8 cellular contexts compared by ENCODE assay signal in the genomic region with DNA sequence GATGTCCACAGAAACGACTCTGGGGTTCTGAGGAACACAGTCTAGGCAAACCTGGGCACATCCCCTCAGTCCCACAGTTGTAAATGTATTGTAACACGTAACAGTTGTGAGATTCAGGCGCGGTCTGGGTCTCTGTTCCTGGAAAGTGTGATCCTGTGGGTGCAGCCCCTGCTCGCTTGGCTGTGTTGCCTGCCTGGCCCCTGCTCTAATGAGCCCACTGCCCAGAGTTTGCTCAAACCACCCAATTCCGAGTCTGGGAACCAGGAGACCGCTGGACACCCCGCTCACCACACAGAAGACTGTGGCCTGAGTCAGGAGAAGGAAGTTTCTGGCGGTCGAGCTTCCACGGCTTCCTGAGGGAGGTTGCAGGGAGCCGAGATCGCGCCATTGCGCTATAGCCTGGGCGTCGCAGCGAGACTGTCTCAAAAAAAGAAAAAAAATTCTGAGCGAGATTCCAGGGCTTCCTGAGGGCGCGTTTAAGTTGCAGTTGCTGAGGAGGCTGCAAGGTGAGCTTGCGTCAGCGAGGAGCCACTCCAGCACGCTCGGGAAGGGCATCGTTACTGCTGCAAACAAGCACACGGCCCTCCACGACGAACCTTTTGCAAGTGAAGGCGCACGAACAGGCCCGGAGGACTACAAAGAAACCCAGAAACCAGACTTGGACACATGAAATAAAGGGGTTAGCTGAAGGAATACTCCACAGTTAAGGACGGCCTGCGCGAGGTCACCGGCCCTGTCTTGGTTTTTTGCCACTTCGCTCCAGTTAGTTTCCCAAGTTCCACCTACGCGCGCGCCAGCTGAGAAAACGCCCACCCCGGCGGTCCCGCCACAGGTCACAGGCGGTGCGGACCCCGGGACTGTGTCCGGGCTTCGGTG. TPM values are rescaled to one million over a fixed set of nuclear protein-coding genes. Genes with fewer than 3 reads are reported as not detected.
DNase-seq lines count a peak whose midpoint lies in the region; ATAC-seq lines count a peak whose summit lies in the region.

No MANE protein-coding gene starts in this region.

- no peaks in the 10 kb centered on the region for H3K27me3 Mint-ChIP-seq in activated naive CD8-positive, alpha-beta T cell treated with anti-CD3 and anti-CD28 coated beads for 36 hours

- peaks cover 3% of the 10 kb centered on the region; the same call in 1 of the 2 replicates for H3K36me3 ChIP-seq in Karpas-422 (ENCODE audit: insufficient read depth, low read length)

- H3K9me2 ChIP-seq in Karpas-422 (replicated peaks; ENCODE audit: insufficient read depth, low read length) = no peaks in the 10 kb centered on the region

- H3K9me3 Mint-ChIP-seq in activated naive CD8-positive, alpha-beta T cell treated with anti-CD3 and anti-CD28 coated beads for 36 hours = no peaks in the 10 kb centered on the region

- peaks cover 36% of the 10 kb centered on the region for H3K4me1 ChIP-seq in Karpas-422 (ENCODE audit: low read length)

- H3K27me3 ChIP-seq in Karpas-422 (ENCODE audit: low read length) = no peaks in the 10 kb centered on the region

- H3K4me3 ChIP-seq in Karpas-422 (ENCODE audit: low read length) = peak overlapping the region; percentile 91

- H4K20me1 ChIP-seq in Karpas-422 (ENCODE audit: insufficient read depth, low read depth, low read length) = no peaks in the 10 kb centered on the region; the same call in 1 of the 2 replicates

- peak overlapping the region; percentile 96 for H3K4me2 ChIP-seq in Karpas-422 (ENCODE audit: low read depth, low read length, poor library complexity, severe bottlenecking)

- H3K4me1 Mint-ChIP-seq in activated naive CD8-positive, alpha-beta T cell treated with anti-CD3 and anti-CD28 coated beads for 36 hours = peaks cover 28% of the 10 kb centered on the region

- H3K4me3 Mint-ChIP-seq in activated naive CD8-positive, alpha-beta T cell treated with anti-CD3 and anti-CD28 coated beads for 36 hours = peak overlapping the region; percentile 92

- H3K27ac ChIP-seq in Karpas-422 (ENCODE audit: low read length) = peak overlapping the region; percentile 88

- in situ Hi-C loops in Caki2 (cut with HindIII; ENCODE audit: low pct_unique_long_range_greater_than_20kb, low sequenced_read_pairs) = no loop called here

- H3K27ac Mint-ChIP-seq in activated naive CD8-positive, alpha-beta T cell treated with anti-CD3 and anti-CD28 coated beads for 36 hours = peak overlapping the region; percentile 93

- no peaks in the 10 kb centered on the region for H3K9me3 ChIP-seq in Karpas-422 (ENCODE audit: low read length)

- ATAC-seq in stimulated activated naive CD8-positive, alpha-beta T cell treated with anti-CD3 and anti-CD28 coated beads, Interleukin-15, Interleukin-2, amounts not matched to agents 100 U/mL and 50 U/mL, for 24 hours = no peak

- peak; percentile 9 for DNase-seq in Caki2 (ENCODE audit: low read depth)
- DNase-seq in Karpas-422 = peak; percentile 58
- peak; percentile 28 for DNase-seq in activated naive CD8-positive, alpha-beta T cell treated with anti-CD3 and anti-CD28 coated beads for 36 hours
- peak; percentile 60 for DNase-seq in islet precursor cell
- DNase-seq in stimulated activated naive CD8-positive, alpha-beta T cell treated with anti-CD3 and anti-CD28 coated beads, Interleukin-15, Interleukin-2, amounts not matched to agents 100 U/mL and 50 U/mL, for 24 hours = peak; percentile 46
- no peak for DNase-seq in SK-N-DZ (ENCODE audit: low spot score)
- no peak for DNase-seq in NCI-H1694 treated with DMSO at 0.1 percent for 48 hours (lab: John Stamatoyannopoulos, UW)
- DNase-seq in hippocampal formation (lab: John Stamatoyannopoulos, UW) = no peak

- peak overlapping the region; percentile 98 for H3K9ac ChIP-seq in Karpas-422 (ENCODE audit: low read length)

- peaks cover 59% of the 10 kb centered on the region for H3K79me2 ChIP-seq in Karpas-422 (ENCODE audit: low read length)

- peaks cover 39% of the 10 kb centered on the region for H3K36me3 Mint-ChIP-seq in activated naive CD8-positive, alpha-beta T cell treated with anti-CD3 and anti-CD28 coated beads for 36 hours

- H2AFZ ChIP-seq in Karpas-422 (ENCODE audit: low read length) = no peak overlapping the region

RNA-seq across cellular contexts. Expression of a gene that starts 1.1 kb away (rescaled TPM):
- 3.0 and 4.5 TPM in 2 replicates for total RNA-seq in Caki2 (2014; rRNA removed; shearing (Covaris generic); ENCODE audit: low replicate concordance)
- total RNA-seq in Karpas-422 (2014; rRNA removed; shearing (Covaris generic); ENCODE audit: low replicate concordance) = 13.9 and 31.5 TPM in 2 replicates
- 10 to 100 TPM; 16.5 to 17.0 TPM for total RNA-seq in activated naive CD8-positive, alpha-beta T cell treated with anti-CD3 and anti-CD28 coated beads for 36 hours
- 30.6 and 33.3 TPM in 2 replicates for polyA plus RNA-seq in SK-N-DZ (2014; cell fraction: cytosol; rRNA removed)
- polyA plus RNA-seq in SK-N-DZ (2014; cell fraction: nucleus; rRNA removed) = 70.5 and 84.6 TPM in 2 replicates

RNA-seq across cellular contexts. Expression of a gene that starts 1.4 kb away (rescaled TPM):
- 8.5 and 42.4 TPM in 2 replicates for total RNA-seq in Caki2 (2014; rRNA removed; shearing (Covaris generic); ENCODE audit: low replicate concordance)
- 31.5 and 31.7 TPM in 2 replicates for total RNA-seq in Karpas-422 (2014; rRNA removed; shearing (Covaris generic); ENCODE audit: low replicate concordance)
- 10 to 100 TPM; 49.4 to 53.4 TPM for total RNA-seq in activated naive CD8-positive, alpha-beta T cell treated with anti-CD3 and anti-CD28 coated beads for 36 hours
- polyA plus RNA-seq in SK-N-DZ (2014; cell fraction: cytosol; rRNA removed) = 23.5 and 30.3 TPM in 2 replicates
- polyA plus RNA-seq in SK-N-DZ (2014; cell fraction: nucleus; rRNA removed) = 161 and 181 TPM in 2 replicates

RNA-seq across cellular contexts. Expression of a gene that starts 36.4 kb away (rescaled TPM):
- 35.5 and 44.3 TPM in 2 replicates for total RNA-seq in Caki2 (2014; rRNA removed; shearing (Covaris generic); ENCODE audit: low replicate concordance)
- total RNA-seq in Karpas-422 (2014; rRNA removed; shearing (Covaris generic); ENCODE audit: low replicate concordance) = 38.5 and 88.4 TPM in 2 replicates
- 10 to 100 TPM; 12.1 to 14.3 TPM for total RNA-seq in activated naive CD8-positive, alpha-beta T cell treated with anti-CD3 and anti-CD28 coated beads for 36 hours
- polyA plus RNA-seq in SK-N-DZ (2014; cell fraction: cytosol; rRNA removed) = 31.7 and 37.6 TPM in 2 replicates
- polyA plus RNA-seq in SK-N-DZ (2014; cell fraction: nucleus; rRNA removed) = 22.1 and 30.0 TPM in 2 replicates

RNA-seq across cellular contexts. Expression of a gene that starts 37.2 kb away (rescaled TPM):
- 58.8 and 76.2 TPM in 2 replicates for total RNA-seq in Caki2 (2014; rRNA removed; shearing (Covaris generic); ENCODE audit: low replicate concordance)
- 60.5 and 139 TPM in 2 replicates for total RNA-seq in Karpas-422 (2014; rRNA removed; shearing (Covaris generic); ENCODE audit: low replicate concordance)
- total RNA-seq in activated naive CD8-positive, alpha-beta T cell treated with anti-CD3 and anti-CD28 coated beads for 36 hours = 100 to 1,000 TPM; 112 to 117 TPM
- 56.0 and 66.0 TPM in 2 replicates for polyA plus RNA-seq in SK-N-DZ (2014; cell fraction: cytosol; rRNA removed)
- 98.8 and 146 TPM in 2 replicates for polyA plus RNA-seq in SK-N-DZ (2014; cell fraction: nucleus; rRNA removed)

Comparison
In these comparisons a context has a peak if more than half of its experiments do, and no peak if none do; other contexts are left out.
1. DNase-seq: peak in Caki2 (single experiment), Karpas-422 (single experiment), activated naive CD8-positive, alpha-beta T cell treated with anti-CD3 and anti-CD28 coated beads for 36 hours (single experiment), islet precursor cell (single experiment) and stimulated activated naive CD8-positive, alpha-beta T cell treated with anti-CD3 and anti-CD28 coated beads, Interleukin-15, Interleukin-2, amounts not matched to agents 100 U/mL and 50 U/mL, for 24 hours (single experiment); none in SK-N-DZ (single experiment), NCI-H1694 treated with DMSO at 0.1 percent for 48 hours (single experiment) and hippocampal formation (0 of 2).